Comparison of ENCODE assay signal across 13 cellular contexts in the genomic region with DNA sequence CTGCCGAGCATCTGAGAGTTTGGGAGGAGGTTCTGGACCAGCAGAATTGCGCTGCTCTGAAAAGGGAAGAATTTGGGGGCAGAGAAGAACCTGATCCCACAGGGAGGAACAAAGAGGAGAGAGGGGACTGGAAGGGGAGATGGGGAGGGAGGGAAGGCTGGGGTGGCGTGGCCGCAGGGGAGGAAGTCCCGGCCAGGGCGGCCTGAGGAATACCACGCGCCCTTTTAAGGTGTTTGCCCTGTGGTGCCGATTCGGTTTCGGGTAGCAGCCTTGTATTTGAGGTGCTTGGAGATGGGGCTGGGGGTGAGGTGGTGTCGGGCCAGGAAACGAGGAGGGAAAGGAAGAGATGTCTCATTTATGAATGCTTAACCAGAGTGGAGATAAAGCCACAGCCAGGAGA.
"Had no signal": no experiment of that assay in that cellular context is flagged by ENCODE, and none has a peak within 500 bp of the region (broad histone marks: within the 10 kb centered on the region; RNA-seq: fewer than 3 reads in every experiment).

No MANE protein-coding gene starts in this region.

- H3K9me3 Mint-ChIP-seq: activated CD4-positive, alpha-beta T cell treated with anti-CD3 and anti-CD28 coated beads, Interleukin-2, amount 10 ng/mL, durations not matched to agents 24 days and 14 days; natural killer cell; T-helper 1 cell treated with Interleukin-12 subunit alpha and Interleukin-12 subunit beta and Interleukin-4 antibody, amounts not matched to agents 30 μg/mL and 1 μg/mL, for 36 hours had no signal

- FAIRE-seq: keratinocyte had no signal

- H3K4me1 ChIP-seq: ascending aorta had no signal

- H3K27me3 ChIP-seq: ascending aorta, cardiac muscle cell, ovary, tibial nerve had no signal

- ATAC-seq: activated CD8-positive, alpha-beta T cell treated with anti-CD3 and anti-CD28 coated beads, Interleukin-2, amount 10 ng/mL, durations not matched to agents 7 days and 5 days; left lobe of liver; natural killer cell had no signal

- H3K27ac Mint-ChIP-seq: activated CD4-positive, alpha-beta T cell treated with anti-CD3 and anti-CD28 coated beads, Interleukin-2, amount 10 ng/mL, durations not matched to agents 24 days and 14 days; activated CD8-positive, alpha-beta T cell treated with anti-CD3 and anti-CD28 coated beads, Interleukin-2, amount 10 ng/mL, durations not matched to agents 7 days and 5 days; natural killer cell; T-helper 1 cell treated with Interleukin-12 subunit alpha and Interleukin-12 subunit beta and Interleukin-4 antibody, amounts not matched to agents 30 μg/mL and 1 μg/mL, for 36 hours had no signal

- H3K27me3 Mint-ChIP-seq: activated CD4-positive, alpha-beta T cell treated with anti-CD3 and anti-CD28 coated beads, Interleukin-2, amount 10 ng/mL, durations not matched to agents 24 days and 14 days had no signal

- H3K27ac ChIP-seq: ascending aorta, cardiac muscle cell, ovary, tibial nerve had no signal

- H3K4me3 ChIP-seq: ascending aorta, cardiac muscle cell, ovary, tibial nerve had no signal

- DNase-seq: activated CD4-positive, alpha-beta T cell treated with anti-CD3 and anti-CD28 coated beads, Interleukin-2, amount 10 ng/mL, durations not matched to agents 24 days and 14 days; activated CD8-positive, alpha-beta memory T cell treated with anti-CD3 and anti-CD28 coated beads, Interleukin-2, amount 50 U/mL, for 48 hours; activated CD8-positive, alpha-beta T cell treated with anti-CD3 and anti-CD28 coated beads, Interleukin-2, amount 10 ng/mL, durations not matched to agents 7 days and 5 days; activated naive CD4-positive, alpha-beta T cell; natural killer cell; ovary; stimulated activated naive CD4-positive, alpha-beta T cell treated with Interleukin-2 at 50 U/mL for 16 hours had no signal

- H3K4me3 Mint-ChIP-seq: activated CD4-positive, alpha-beta T cell treated with anti-CD3 and anti-CD28 coated beads, Interleukin-2, amount 10 ng/mL, durations not matched to agents 24 days and 14 days; activated CD8-positive, alpha-beta T cell treated with anti-CD3 and anti-CD28 coated beads, Interleukin-2, amount 10 ng/mL, durations not matched to agents 7 days and 5 days; natural killer cell; T-helper 1 cell treated with Interleukin-12 subunit alpha and Interleukin-12 subunit beta and Interleukin-4 antibody, amounts not matched to agents 30 μg/mL and 1 μg/mL, for 36 hours had no signal

- H3K36me3 Mint-ChIP-seq: natural killer cell had no signal

- H3K36me3 ChIP-seq: ascending aorta, cardiac muscle cell, ovary, tibial nerve had no signal

- H3K9me3 ChIP-seq: ascending aorta, ovary, tibial nerve had no signal
